ENCODE assay signal across 8 cellular contexts in the genomic region with DNA sequence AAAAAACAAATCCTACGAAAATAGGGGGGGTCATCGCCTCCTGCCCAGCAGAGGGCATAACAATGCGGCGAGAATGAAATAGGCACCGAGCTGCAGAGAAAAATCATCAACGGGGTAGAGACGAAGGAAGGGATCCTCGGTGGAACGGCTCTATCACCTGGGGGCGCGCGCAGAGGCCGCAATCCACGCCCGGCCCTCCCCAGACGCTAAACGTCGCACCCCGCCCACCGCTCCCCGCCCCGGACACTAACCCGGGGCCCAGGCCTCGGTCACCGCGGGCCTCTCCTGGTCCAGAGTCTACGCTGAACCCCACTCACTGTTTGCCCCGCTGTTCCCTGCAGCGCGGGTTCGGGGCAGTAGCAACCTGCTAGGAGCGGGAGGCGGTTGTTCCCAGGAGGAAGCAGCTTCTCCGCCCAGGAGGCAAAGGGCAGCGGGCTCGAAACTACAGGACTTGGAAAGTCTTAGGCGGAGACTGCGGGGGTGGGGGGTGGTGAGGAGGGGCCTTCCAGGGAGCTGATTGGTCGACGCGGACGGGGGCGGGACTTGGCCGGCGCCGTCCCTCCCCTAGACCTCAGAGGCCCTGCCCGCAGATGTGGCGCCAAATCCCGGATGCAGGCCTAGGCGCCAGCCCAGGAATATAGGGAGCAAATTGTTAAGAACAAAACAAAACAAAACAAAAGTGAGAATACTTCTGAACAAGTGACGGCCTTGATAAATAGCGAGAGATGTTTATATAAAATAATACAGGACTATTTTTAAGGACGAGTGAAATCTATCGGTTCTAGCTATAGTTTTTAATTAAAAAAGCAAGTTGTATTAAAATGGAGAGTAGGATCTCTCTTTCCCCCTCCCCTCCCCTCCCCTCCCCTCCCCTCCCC. TPM values are rescaled to one million over a fixed set of nuclear protein-coding genes. Genes with fewer than 3 reads are reported as not detected.
DNase-seq lines count a peak whose midpoint lies in the region; ATAC-seq and TF ChIP-seq lines count a peak whose summit lies in the region.

A gene with protein sequence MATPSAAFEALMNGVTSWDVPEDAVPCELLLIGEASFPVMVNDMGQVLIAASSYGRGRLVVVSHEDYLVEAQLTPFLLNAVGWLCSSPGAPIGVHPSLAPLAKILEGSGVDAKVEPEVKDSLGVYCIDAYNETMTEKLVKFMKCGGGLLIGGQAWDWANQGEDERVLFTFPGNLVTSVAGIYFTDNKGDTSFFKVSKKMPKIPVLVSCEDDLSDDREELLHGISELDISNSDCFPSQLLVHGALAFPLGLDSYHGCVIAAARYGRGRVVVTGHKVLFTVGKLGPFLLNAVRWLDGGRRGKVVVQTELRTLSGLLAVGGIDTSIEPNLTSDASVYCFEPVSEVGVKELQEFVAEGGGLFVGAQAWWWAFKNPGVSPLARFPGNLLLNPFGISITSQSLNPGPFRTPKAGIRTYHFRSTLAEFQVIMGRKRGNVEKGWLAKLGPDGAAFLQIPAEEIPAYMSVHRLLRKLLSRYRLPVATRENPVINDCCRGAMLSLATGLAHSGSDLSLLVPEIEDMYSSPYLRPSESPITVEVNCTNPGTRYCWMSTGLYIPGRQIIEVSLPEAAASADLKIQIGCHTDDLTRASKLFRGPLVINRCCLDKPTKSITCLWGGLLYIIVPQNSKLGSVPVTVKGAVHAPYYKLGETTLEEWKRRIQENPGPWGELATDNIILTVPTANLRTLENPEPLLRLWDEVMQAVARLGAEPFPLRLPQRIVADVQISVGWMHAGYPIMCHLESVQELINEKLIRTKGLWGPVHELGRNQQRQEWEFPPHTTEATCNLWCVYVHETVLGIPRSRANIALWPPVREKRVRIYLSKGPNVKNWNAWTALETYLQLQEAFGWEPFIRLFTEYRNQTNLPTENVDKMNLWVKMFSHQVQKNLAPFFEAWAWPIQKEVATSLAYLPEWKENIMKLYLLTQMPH (minus strand): TSS at position 467 of the 878 bp plus-strand sequence. CDS start 25,568 bp downstream, outside the sequence.

- H3K27me3 ChIP-seq in CD4-positive, alpha-beta memory T cell (ENCODE audit: insufficient read depth, low read length): no peaks in the 10 kb centered on the region
- H3K27me3 ChIP-seq in lower lobe of right lung (ENCODE audit: low read depth): no peaks in the 10 kb centered on the region

- peak within 1 kb of the TSS; percentile 63 to 68 for H3K4me3 ChIP-seq in CD4-positive, alpha-beta memory T cell (ENCODE audit: low read length in 2 of 2)
- H3K4me3 ChIP-seq in lower lobe of right lung: peak within 1 kb of the TSS; percentile 93

- peaks cover 22 to 38% (median 30%) of the 10 kb centered on the region in 4 donors for H3K4me1 Mint-ChIP-seq in CD4-positive, alpha-beta memory T cell
- H3K4me1 Mint-ChIP-seq in activated CD8-positive, alpha-beta T cell treated with anti-CD3 and anti-CD28 coated beads for 36 hours (ENCODE audit: low read depth): peaks cover 31% of the 10 kb centered on the region

- H3K27ac ChIP-seq in CD4-positive, alpha-beta memory T cell (ENCODE audit: low read depth, low read length): peak within 1 kb of the TSS; percentile 75
- H3K27ac ChIP-seq in lower lobe of right lung: peak within 1 kb of the TSS; percentile 92

- POLR2A ChIA-PET in CD4-positive, alpha-beta memory T cell (lab: Charles Lee; ENCODE audit: partially characterized antibody): interaction anchor here (0.8 to 1.6 kb wide), 7 partner anchors 9 to 934 kb away, joined by 3 to 7 read pairs (median 4); a partner anchor contains a TSS
- POLR2A ChIA-PET in activated CD8-positive, alpha-beta T cell treated with anti-CD3 and anti-CD28 coated beads for 36 hours (lab: Charles Lee): interaction anchor here (0.7 to 2.2 kb wide), 3 partner anchors 9 to 16 kb away, joined by 4 to 18 read pairs (median 4); no protein-coding TSS in a partner anchor

- peaks cover 0 to 3% of the 10 kb centered on the region in 2 donors for H3K27me3 Mint-ChIP-seq in CD4-positive, alpha-beta memory T cell
- no peaks in the 10 kb centered on the region for H3K27me3 Mint-ChIP-seq in activated CD8-positive, alpha-beta T cell treated with anti-CD3 and anti-CD28 coated beads for 36 hours

- peaks cover 0 to 2% (median 0%) of the 10 kb centered on the region in 8 donors for H3K9me3 Mint-ChIP-seq in CD4-positive, alpha-beta memory T cell
- H3K9me3 Mint-ChIP-seq in activated CD8-positive, alpha-beta T cell treated with anti-CD3 and anti-CD28 coated beads for 36 hours: no peaks in the 10 kb centered on the region

- DNase-seq in CD4-positive, alpha-beta memory T cell: peak; percentile 84 to 90 (median 86)
- peak; percentile 90 for DNase-seq in NCI-H774 (lab: John Stamatoyannopoulos, UW)
- DNase-seq in activated CD8-positive, alpha-beta T cell treated with anti-CD3 and anti-CD28 coated beads for 36 hours: peak; percentile 96
- peak; percentile 95 for DNase-seq in ecto neural progenitor cell (ENCODE audit: low spot score)
- peak; percentile 96 for DNase-seq in lower lobe of right lung
- DNase-seq in stimulated activated CD4-positive, alpha-beta T cell treated with anti-CD3 and anti-CD28 coated beads, TNF-alpha, amount 100 ng/mL, for 24 hours (ENCODE audit: low read depth in 3 of 3): peak; percentile 78 to 93 (median 81)

- H3K4me1 ChIP-seq in CD4-positive, alpha-beta memory T cell (ENCODE audit: insufficient read depth, low read length): peaks cover 19% of the 10 kb centered on the region
- H3K4me1 ChIP-seq in lower lobe of right lung: peaks cover 25% of the 10 kb centered on the region

- TF ChIP-seq CTCF in activated CD8-positive, alpha-beta T cell treated with anti-CD3 and anti-CD28 coated beads for 36 hours (IDR thresholded peaks at IDR 0.05): peak; percentile 30
- TF ChIP-seq CTCF in lower lobe of right lung (IDR thresholded peaks at IDR 0.05): peak; percentile 35

- intact Hi-C loops in CD4-positive, alpha-beta memory T cell (cut with micrococcal nuclease): loop anchor here (1.0 kb wide), 1 partner anchor 225 kb away; no protein-coding TSS in a partner anchor
- intact Hi-C loops in activated CD8-positive, alpha-beta T cell treated with anti-CD3 and anti-CD28 coated beads for 36 hours (cut with micrococcal nuclease): loop anchor here (10.0 kb wide), 1 partner anchor 223 kb away; a partner anchor contains a TSS
- intact Hi-C loops in lower lobe of right lung (cut with DNase I): no loop called here

- H3K36me3 Mint-ChIP-seq in CD4-positive, alpha-beta memory T cell: peaks cover 0 to 2% of the 10 kb centered on the region in 2 donors
- no peaks in the 10 kb centered on the region for H3K36me3 Mint-ChIP-seq in activated CD8-positive, alpha-beta T cell treated with anti-CD3 and anti-CD28 coated beads for 36 hours (ENCODE audit: low read depth)

- ATAC-seq in GM19397 (IDR thresholded peaks at IDR 0.05; ENCODE audit: unreplicated experiment) (peak; percentile 94), HG03571 (IDR thresholded peaks at IDR 0.05; ENCODE audit: unreplicated experiment) (peak; percentile 95), lower lobe of right lung (peak; percentile 99 to 100)
- peak; percentile 93 for ATAC-seq in activated CD8-positive, alpha-beta T cell treated with anti-CD3 and anti-CD28 coated beads for 36 hours

- CTCF ChIA-PET in CD4-positive, alpha-beta memory T cell (lab: Charles Lee; ENCODE audit: partially characterized antibody): interaction anchor here (0.7 to 2.5 kb wide), 8 partner anchors 10 to 511 kb away, joined by 3 to 27 read pairs (median 9); no protein-coding TSS in a partner anchor
- CTCF ChIA-PET in activated CD8-positive, alpha-beta T cell treated with anti-CD3 and anti-CD28 coated beads for 36 hours (lab: Charles Lee): interaction anchor here (0.6 to 2.6 kb wide), 20 partner anchors 8 to 1190 kb away, joined by 3 to 21 read pairs (median 4); no protein-coding TSS in a partner anchor

- H3K9me3 ChIP-seq in CD4-positive, alpha-beta memory T cell (ENCODE audit: control insufficient read depth in 1 of 2, low read length in 2 of 2): no peaks in the 10 kb centered on the region
- no peaks in the 10 kb centered on the region for H3K9me3 ChIP-seq in lower lobe of right lung

- peak within 1 kb of the TSS; percentile 86 to 97 (median 95) for H3K27ac Mint-ChIP-seq in CD4-positive, alpha-beta memory T cell
- peak within 1 kb of the TSS; percentile 92 for H3K27ac Mint-ChIP-seq in activated CD8-positive, alpha-beta T cell treated with anti-CD3 and anti-CD28 coated beads for 36 hours

- H3K4me3 Mint-ChIP-seq in CD4-positive, alpha-beta memory T cell: peak within 1 kb of the TSS; percentile 94 to 98 (median 95)
- H3K4me3 Mint-ChIP-seq in activated CD8-positive, alpha-beta T cell treated with anti-CD3 and anti-CD28 coated beads for 36 hours: peak within 1 kb of the TSS; percentile 90

- H3K36me3 ChIP-seq in CD4-positive, alpha-beta memory T cell (ENCODE audit: insufficient read depth, low read length): no peaks in the 10 kb centered on the region
- H3K36me3 ChIP-seq in lower lobe of right lung: no peaks in the 10 kb centered on the region

RNA-seq across cellular contexts. Expression of the gene that starts here (rescaled TPM):
- 10 to 100 TPM; 20.9 to 23.1 TPM for total RNA-seq in CD4-positive, alpha-beta memory T cell
- 10 to 100 TPM; 10.2 to 11.5 TPM for polyA plus RNA-seq in CD4-positive, alpha-beta memory T cell
- 10 to 100 TPM; 13.8 to 14.7 TPM for total RNA-seq in activated CD8-positive, alpha-beta T cell treated with anti-CD3 and anti-CD28 coated beads for 36 hours
- 43.3 TPM for total RNA-seq in lower lobe of right lung

Comparison
In these comparisons a context has a peak if more than half of its experiments do, and no peak if none do; other contexts are left out.
1. Peak in every context shown above with its lines: DNase-seq, ATAC-seq, H3K4me3 ChIP-seq and H3K27ac ChIP-seq.